In the genomic region with DNA sequence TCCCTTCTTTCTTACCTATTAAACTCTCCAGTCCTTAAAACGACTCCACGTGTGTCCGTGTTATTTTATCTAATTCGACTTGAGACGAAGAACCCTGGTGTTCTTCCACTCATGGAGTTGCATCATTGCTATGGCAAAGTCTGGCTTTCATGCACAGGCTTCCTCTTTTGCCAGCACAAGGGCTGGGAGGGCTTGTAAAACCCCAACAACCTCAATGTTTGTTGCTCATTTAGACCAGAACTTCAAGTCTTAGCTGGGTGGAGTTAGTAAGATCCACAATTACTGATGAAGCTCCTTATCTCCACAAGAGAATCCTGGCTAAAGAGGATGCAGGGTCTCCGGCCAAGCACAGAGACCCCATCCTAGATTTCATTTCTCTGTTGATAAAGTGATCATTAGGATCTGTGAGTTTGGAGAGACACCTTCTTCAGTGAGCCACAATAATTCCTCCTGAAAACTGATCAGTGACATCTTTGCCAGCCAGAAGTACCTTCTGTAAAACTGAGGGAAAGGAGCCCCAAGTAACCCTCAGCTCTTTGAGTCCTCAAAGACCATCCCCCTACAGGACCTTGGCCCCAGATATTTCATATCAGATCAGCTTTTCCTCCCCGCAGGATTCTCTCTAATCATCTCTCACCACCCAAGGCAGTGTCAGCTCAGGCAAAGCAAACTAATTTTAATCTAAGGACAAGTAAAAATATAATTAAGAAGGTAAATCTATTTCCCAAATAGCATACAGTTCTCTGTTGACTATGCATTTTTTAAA, we compare ENCODE assay signal across 1 cellular context.
A peak's percentile ranks its signal among the peaks of the same experiment; 100 is the strongest.
TF ChIP-seq lines count a peak whose summit lies in the region.

No MANE protein-coding gene starts in this region.

TF ChIP-seq in GM12878, 131 proteins besides CTCF, POLR2A, EP300 and RAD21:
- TF ChIP-seq POLR2AphosphoS2 (IDR thresholded peaks at IDR 0.05; ENCODE audit: low read depth, low read length) (no peak), SPI1 (IDR thresholded peaks at IDR 0.05; ENCODE audit: borderline replicate concordance, insufficient read depth, low read depth, low read length) (0 out of 2 replicates have a peak, but pooled peaks have one; percentile 3)
TF ChIP-seq in GM12878: peak in this region for 1.
